ENCODE assay signal across 1 cellular context in the genomic region with DNA sequence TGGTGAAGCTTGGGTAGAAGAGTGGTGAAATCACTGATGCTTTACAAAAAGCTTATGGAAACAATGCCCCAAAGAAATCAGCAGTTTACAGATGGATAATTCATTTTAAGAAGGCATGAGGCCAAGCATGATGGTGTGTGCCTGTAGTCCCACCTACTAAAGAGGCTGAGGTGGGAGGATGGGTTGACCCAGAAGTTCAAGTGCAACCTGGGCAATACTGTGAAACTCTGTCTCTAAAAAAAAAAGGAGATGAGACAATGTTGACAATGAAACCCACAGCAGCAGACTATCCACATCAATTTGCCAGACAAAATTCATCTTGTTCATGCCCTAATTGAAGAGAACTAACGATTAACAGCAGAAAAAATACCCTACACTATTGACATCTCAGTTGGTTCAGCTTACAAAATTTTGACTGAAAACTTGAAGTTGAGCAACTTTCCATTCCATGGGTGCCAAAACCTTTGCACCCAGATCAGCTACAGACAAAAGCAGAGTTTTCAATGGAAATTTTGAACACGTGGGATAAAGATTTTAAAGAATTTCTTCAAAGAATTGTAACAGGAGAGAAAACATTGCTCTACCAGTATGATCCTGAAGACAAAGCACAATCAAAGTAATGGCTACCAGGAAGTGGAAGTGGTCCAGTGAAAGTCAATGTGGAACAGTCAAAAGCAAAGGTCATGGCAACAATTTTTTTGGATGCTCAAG.
TF ChIP-seq lines count a peak whose summit lies in the region.

No MANE protein-coding gene starts in this region.

TF ChIP-seq in HepG2, 621 proteins besides CTCF, POLR2A, EP300 and RAD21 (continued from another document):
- TF ChIP-seq, protein P1, sequence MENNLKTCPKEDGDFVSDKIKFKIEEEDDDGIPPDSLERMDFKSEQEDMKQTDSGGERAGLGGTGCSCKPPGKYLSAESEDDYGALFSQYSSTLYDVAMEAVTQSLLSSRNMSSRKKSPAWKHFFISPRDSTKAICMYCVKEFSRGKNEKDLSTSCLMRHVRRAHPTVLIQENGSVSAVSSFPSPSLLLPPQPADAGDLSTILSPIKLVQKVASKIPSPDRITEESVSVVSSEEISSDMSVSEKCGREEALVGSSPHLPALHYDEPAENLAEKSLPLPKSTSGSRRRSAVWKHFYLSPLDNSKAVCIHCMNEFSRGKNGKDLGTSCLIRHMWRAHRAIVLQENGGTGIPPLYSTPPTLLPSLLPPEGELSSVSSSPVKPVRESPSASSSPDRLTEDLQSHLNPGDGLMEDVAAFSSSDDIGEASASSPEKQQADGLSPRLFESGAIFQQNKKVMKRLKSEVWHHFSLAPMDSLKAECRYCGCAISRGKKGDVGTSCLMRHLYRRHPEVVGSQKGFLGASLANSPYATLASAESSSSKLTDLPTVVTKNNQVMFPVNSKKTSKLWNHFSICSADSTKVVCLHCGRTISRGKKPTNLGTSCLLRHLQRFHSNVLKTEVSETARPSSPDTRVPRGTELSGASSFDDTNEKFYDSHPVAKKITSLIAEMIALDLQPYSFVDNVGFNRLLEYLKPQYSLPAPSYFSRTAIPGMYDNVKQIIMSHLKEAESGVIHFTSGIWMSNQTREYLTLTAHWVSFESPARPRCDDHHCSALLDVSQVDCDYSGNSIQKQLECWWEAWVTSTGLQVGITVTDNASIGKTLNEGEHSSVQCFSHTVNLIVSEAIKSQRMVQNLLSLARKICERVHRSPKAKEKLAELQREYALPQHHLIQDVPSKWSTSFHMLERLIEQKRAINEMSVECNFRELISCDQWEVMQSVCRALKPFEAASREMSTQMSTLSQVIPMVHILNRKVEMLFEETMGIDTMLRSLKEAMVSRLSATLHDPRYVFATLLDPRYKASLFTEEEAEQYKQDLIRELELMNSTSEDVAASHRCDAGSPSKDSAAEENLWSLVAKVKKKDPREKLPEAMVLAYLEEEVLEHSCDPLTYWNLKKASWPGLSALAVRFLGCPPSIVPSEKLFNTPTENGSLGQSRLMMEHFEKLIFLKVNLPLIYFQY (CRISPR knock-in tag; IDR thresholded peaks at IDR 0.05; ENCODE audit: borderline replicate concordance), result no peak
- TF ChIP-seq KDM2A (CRISPR knock-in tag; IDR thresholded peaks at IDR 0.05; ENCODE audit: borderline replicate concordance, low read depth) (no peak), SP140L (CRISPR knock-in tag; IDR thresholded peaks at IDR 0.05; ENCODE audit: borderline replicate concordance) (no peak), ZNF780A (CRISPR knock-in tag; IDR thresholded peaks at IDR 0.05) (no peak), KLF6 (CRISPR knock-in tag; IDR thresholded peaks at IDR 0.05) (no peak), HNRNPLL (IDR thresholded peaks at IDR 0.05; ENCODE audit: low read depth, low read length, poor library complexity, severe bottlenecking) (no peak), CEBPG (CRISPR knock-in tag; IDR thresholded peaks at IDR 0.05) (peak; percentile 40), EZH2 (conservative IDR thresholded peaks at IDR 0.05; ENCODE audit: low read depth, low read length) (no peak), GABPB1 (CRISPR knock-in tag; IDR thresholded peaks at IDR 0.05) (no peak), HMG20A (CRISPR knock-in tag; IDR thresholded peaks at IDR 0.05; ENCODE audit: borderline replicate concordance) (0 out of 2 replicates have a peak, but pooled peaks have one; percentile 36), ZNF121 (CRISPR knock-in tag; IDR thresholded peaks at IDR 0.05) (no peak), NONO (IDR thresholded peaks at IDR 0.05) (no peak), NONO (CRISPR knock-in tag; conservative IDR thresholded peaks at IDR 0.05) (no peak), ZNF652 (CRISPR knock-in tag; IDR thresholded peaks at IDR 0.05; ENCODE audit: borderline replicate concordance, low read depth) (no peak), MTA3 (CRISPR knock-in tag; IDR thresholded peaks at IDR 0.05) (no peak), RBM39 (IDR thresholded peaks at IDR 0.05; ENCODE audit: low read depth, low read length, poor library complexity, severe bottlenecking) (no peak), ZNF567 (CRISPR knock-in tag; IDR thresholded peaks at IDR 0.05; ENCODE audit: borderline replicate concordance) (no peak), GTF2F1 (IDR thresholded peaks at IDR 0.05; ENCODE audit: low read length) (no peak), EHMT2 (IDR thresholded peaks at IDR 0.05; ENCODE audit: borderline replicate concordance, low read depth, low read length) (peak; percentile 31; the same call in 1 of the 2 replicates), SMARCE1 (IDR thresholded peaks at IDR 0.05; ENCODE audit: borderline replicate concordance) (no peak), NBN (conservative IDR thresholded peaks at IDR 0.05) (no peak), ZNF274 (CRISPR knock-in tag; IDR thresholded peaks at IDR 0.05) (no peak), ZNF850 (CRISPR knock-in tag; conservative IDR thresholded peaks at IDR 0.05) (no peak), ZSCAN29 (CRISPR knock-in tag; conservative IDR thresholded peaks at IDR 0.05) (no peak), SIX4 (CRISPR knock-in tag; IDR thresholded peaks at IDR 0.05) (no peak), ADNP (CRISPR knock-in tag; IDR thresholded peaks at IDR 0.05) (no peak), ZNF205 (CRISPR knock-in tag; IDR thresholded peaks at IDR 0.05) (no peak), STAG1 (CRISPR knock-in tag; IDR thresholded peaks at IDR 0.05) (no peak), THYN1 (CRISPR knock-in tag; IDR thresholded peaks at IDR 0.05; ENCODE audit: borderline replicate concordance, low read depth) (no peak), CEBPB (IDR thresholded peaks at IDR 0.05; ENCODE audit: borderline replicate concordance, low read depth, low read length) (peak; percentile 31; the same call in 1 of the 2 replicates), MXI1 (IDR thresholded peaks at IDR 0.05; ENCODE audit: borderline replicate concordance, low read depth, low read length) (no peak), ZBTB42 (CRISPR knock-in tag; IDR thresholded peaks at IDR 0.05) (no peak), CREM (IDR thresholded peaks at IDR 0.05) (no peak), CREM (CRISPR knock-in tag; IDR thresholded peaks at IDR 0.05) (no peak), HNF4G (IDR thresholded peaks at IDR 0.05; ENCODE audit: borderline replicate concordance, low read depth, low read length) (peak; percentile 45; the same call in 1 of the 2 replicates), HNF4G (CRISPR knock-in tag; IDR thresholded peaks at IDR 0.05; ENCODE audit: borderline replicate concordance, low read depth) (no peak), GTF3A (CRISPR knock-in tag; conservative IDR thresholded peaks at IDR 0.05) (no peak), ZNF331 (CRISPR knock-in tag; IDR thresholded peaks at IDR 0.05) (no peak; the same call in 1 of the 2 replicates), ZNF234 (CRISPR knock-in tag; conservative IDR thresholded peaks at IDR 0.05) (no peak), SNAI1 (CRISPR knock-in tag; IDR thresholded peaks at IDR 0.05; ENCODE audit: borderline replicate concordance) (no peak), PRMT3 (CRISPR knock-in tag; IDR thresholded peaks at IDR 0.05; ENCODE audit: borderline replicate concordance, low read depth) (no peak)
- TF ChIP-seq, protein P2, sequence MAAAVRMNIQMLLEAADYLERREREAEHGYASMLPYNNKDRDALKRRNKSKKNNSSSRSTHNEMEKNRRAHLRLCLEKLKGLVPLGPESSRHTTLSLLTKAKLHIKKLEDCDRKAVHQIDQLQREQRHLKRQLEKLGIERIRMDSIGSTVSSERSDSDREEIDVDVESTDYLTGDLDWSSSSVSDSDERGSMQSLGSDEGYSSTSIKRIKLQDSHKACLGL (CRISPR knock-in tag; IDR thresholded peaks at IDR 0.05), result no peak
- TF ChIP-seq, protein P3, sequence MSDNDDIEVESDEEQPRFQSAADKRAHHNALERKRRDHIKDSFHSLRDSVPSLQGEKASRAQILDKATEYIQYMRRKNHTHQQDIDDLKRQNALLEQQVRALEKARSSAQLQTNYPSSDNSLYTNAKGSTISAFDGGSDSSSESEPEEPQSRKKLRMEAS (IDR thresholded peaks at IDR 0.05), result 0 out of 2 replicates have a peak, but pooled peaks have one; percentile 17
- TF ChIP-seq, protein P4, sequence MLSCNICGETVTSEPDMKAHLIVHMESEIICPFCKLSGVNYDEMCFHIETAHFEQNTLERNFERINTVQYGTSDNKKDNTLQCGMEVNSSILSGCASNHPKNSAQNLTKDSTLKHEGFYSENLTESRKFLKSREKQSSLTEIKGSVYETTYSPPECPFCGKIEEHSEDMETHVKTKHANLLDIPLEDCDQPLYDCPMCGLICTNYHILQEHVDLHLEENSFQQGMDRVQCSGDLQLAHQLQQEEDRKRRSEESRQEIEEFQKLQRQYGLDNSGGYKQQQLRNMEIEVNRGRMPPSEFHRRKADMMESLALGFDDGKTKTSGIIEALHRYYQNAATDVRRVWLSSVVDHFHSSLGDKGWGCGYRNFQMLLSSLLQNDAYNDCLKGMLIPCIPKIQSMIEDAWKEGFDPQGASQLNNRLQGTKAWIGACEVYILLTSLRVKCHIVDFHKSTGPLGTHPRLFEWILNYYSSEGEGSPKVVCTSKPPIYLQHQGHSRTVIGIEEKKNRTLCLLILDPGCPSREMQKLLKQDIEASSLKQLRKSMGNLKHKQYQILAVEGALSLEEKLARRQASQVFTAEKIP (CRISPR knock-in tag; IDR thresholded peaks at IDR 0.05; ENCODE audit: borderline replicate concordance), result no peak
- TF ChIP-seq, protein P5, sequence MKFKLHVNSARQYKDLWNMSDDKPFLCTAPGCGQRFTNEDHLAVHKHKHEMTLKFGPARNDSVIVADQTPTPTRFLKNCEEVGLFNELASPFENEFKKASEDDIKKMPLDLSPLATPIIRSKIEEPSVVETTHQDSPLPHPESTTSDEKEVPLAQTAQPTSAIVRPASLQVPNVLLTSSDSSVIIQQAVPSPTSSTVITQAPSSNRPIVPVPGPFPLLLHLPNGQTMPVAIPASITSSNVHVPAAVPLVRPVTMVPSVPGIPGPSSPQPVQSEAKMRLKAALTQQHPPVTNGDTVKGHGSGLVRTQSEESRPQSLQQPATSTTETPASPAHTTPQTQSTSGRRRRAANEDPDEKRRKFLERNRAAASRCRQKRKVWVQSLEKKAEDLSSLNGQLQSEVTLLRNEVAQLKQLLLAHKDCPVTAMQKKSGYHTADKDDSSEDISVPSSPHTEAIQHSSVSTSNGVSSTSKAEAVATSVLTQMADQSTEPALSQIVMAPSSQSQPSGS (CRISPR knock-in tag; IDR thresholded peaks at IDR 0.05), result no peak
- TF ChIP-seq, protein P6, sequence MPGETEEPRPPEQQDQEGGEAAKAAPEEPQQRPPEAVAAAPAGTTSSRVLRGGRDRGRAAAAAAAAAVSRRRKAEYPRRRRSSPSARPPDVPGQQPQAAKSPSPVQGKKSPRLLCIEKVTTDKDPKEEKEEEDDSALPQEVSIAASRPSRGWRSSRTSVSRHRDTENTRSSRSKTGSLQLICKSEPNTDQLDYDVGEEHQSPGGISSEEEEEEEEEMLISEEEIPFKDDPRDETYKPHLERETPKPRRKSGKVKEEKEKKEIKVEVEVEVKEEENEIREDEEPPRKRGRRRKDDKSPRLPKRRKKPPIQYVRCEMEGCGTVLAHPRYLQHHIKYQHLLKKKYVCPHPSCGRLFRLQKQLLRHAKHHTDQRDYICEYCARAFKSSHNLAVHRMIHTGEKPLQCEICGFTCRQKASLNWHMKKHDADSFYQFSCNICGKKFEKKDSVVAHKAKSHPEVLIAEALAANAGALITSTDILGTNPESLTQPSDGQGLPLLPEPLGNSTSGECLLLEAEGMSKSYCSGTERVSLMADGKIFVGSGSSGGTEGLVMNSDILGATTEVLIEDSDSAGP (CRISPR knock-in tag; IDR thresholded peaks at IDR 0.05; ENCODE audit: borderline replicate concordance), result no peak
- TF ChIP-seq, protein P7, sequence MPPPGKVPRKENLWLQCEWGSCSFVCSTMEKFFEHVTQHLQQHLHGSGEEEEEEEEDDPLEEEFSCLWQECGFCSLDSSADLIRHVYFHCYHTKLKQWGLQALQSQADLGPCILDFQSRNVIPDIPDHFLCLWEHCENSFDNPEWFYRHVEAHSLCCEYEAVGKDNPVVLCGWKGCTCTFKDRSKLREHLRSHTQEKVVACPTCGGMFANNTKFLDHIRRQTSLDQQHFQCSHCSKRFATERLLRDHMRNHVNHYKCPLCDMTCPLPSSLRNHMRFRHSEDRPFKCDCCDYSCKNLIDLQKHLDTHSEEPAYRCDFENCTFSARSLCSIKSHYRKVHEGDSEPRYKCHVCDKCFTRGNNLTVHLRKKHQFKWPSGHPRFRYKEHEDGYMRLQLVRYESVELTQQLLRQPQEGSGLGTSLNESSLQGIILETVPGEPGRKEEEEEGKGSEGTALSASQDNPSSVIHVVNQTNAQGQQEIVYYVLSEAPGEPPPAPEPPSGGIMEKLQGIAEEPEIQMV (CRISPR knock-in tag; IDR thresholded peaks at IDR 0.05; ENCODE audit: low read depth), result no peak
- TF ChIP-seq, protein P8, sequence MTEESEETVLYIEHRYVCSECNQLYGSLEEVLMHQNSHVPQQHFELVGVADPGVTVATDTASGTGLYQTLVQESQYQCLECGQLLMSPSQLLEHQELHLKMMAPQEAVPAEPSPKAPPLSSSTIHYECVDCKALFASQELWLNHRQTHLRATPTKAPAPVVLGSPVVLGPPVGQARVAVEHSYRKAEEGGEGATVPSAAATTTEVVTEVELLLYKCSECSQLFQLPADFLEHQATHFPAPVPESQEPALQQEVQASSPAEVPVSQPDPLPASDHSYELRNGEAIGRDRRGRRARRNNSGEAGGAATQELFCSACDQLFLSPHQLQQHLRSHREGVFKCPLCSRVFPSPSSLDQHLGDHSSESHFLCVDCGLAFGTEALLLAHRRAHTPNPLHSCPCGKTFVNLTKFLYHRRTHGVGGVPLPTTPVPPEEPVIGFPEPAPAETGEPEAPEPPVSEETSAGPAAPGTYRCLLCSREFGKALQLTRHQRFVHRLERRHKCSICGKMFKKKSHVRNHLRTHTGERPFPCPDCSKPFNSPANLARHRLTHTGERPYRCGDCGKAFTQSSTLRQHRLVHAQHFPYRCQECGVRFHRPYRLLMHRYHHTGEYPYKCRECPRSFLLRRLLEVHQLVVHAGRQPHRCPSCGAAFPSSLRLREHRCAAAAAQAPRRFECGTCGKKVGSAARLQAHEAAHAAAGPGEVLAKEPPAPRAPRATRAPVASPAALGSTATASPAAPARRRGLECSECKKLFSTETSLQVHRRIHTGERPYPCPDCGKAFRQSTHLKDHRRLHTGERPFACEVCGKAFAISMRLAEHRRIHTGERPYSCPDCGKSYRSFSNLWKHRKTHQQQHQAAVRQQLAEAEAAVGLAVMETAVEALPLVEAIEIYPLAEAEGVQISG (CRISPR knock-in tag; IDR thresholded peaks at IDR 0.05), result no peak
- TF ChIP-seq, protein P9, sequence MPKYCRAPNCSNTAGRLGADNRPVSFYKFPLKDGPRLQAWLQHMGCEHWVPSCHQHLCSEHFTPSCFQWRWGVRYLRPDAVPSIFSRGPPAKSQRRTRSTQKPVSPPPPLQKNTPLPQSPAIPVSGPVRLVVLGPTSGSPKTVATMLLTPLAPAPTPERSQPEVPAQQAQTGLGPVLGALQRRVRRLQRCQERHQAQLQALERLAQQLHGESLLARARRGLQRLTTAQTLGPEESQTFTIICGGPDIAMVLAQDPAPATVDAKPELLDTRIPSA (CRISPR knock-in tag; IDR thresholded peaks at IDR 0.05; ENCODE audit: borderline replicate concordance), result no peak
TF ChIP-seq in HepG2: peak in this region for 20.
